ENCODE assay signal across 9 cellular contexts in genomic region chr5:177004961-177005360, GRCh38. TPM values are rescaled to one million over a fixed set of nuclear protein-coding genes. Genes with fewer than 3 reads are reported as not detected.
DNase-seq lines count a peak whose midpoint lies in the region; FAIRE-seq and TF ChIP-seq lines count a peak whose summit lies in the region.
"Had no signal": no experiment of that assay in that cellular context is flagged by ENCODE, and none has a peak within 500 bp of the region (broad histone marks: within the 10 kb centered on the region; RNA-seq: fewer than 3 reads in every experiment).

No MANE protein-coding gene starts in this region.

- peaks cover 62% of the 10 kb centered on the region for H3K79me2 ChIP-seq in ACC112 (ENCODE audit: control insufficient read depth, insufficient read depth, low read length, unreplicated experiment)

- POLR2A ChIA-PET in MCF 10A (lab: Yijun Ruan, JAX), result interaction anchor here (0.8 to 13.5 kb wide), 12 partner anchors 8 to 467 kb away, joined by 3 to 136 read pairs (median 6); partner anchors contain the start of genes RNF44 and ZNF346

- peak overlapping the region; percentile 96 for H3K4me3 Mint-ChIP-seq in MCF 10A (ENCODE audit: unreplicated experiment)

- peak overlapping the region; percentile 94 for H3K9ac ChIP-seq in mucosa of stomach (ENCODE audit: low read length)

- H3K9me3 Mint-ChIP-seq in MCF 10A (ENCODE audit: unreplicated experiment), result no peaks in the 10 kb centered on the region

- no peaks in the 10 kb centered on the region for H3K27me3 Mint-ChIP-seq in MCF 10A (ENCODE audit: insufficient read depth, unreplicated experiment)

- H3K36me3 ChIP-seq in ACC112 (ENCODE audit: insufficient read depth, low read length), result no peaks in the 10 kb centered on the region
- H3K36me3 ChIP-seq in mucosa of stomach (ENCODE audit: control insufficient read depth, insufficient read depth, low read length), result no peaks in the 10 kb centered on the region

- no peak overlapping the region for H2AFZ ChIP-seq in ACC112 (ENCODE audit: low read length, unreplicated experiment)

- peaks cover 8% of the 10 kb centered on the region for H3K36me3 Mint-ChIP-seq in MCF 10A (ENCODE audit: insufficient read depth, unreplicated experiment)

- H3K27ac Mint-ChIP-seq in MCF 10A (ENCODE audit: low read depth, unreplicated experiment), result peak overlapping the region; percentile 98

- TF ChIP-seq CTCF in HL-60 (IDR thresholded peaks at IDR 0.05; ENCODE audit: insufficient read depth, low read length) (no peak), MCF 10A (IDR thresholded peaks at IDR 0.05; ENCODE audit: unreplicated experiment) (no peak)

- DNase-seq in HL-60 (ENCODE audit: low read depth in 1 of 2, low spot score in 1 of 2) (no peak), MCF 10A (ENCODE audit: unreplicated experiment) (no peak), NCI-H345 (lab: John Stamatoyannopoulos, UW) (no peak), NCI-H524 (lab: John Stamatoyannopoulos, UW) (no peak), H54 (ENCODE audit: insufficient read length, low spot score) (no peak), DMS79 treated with DMSO at 0.1 percent for 48 hours (lab: John Stamatoyannopoulos, UW) (no peak)

- intact Hi-C loops in MCF 10A (cut with micrococcal nuclease), result no loop called here

- H3K27ac ChIP-seq in ACC112 (ENCODE audit: low read depth, low read length), result no peak overlapping the region
- peak overlapping the region; percentile 95; the same call in 1 of the 2 replicates for H3K27ac ChIP-seq in HL-60 (replicated peaks)

- BruUV-seq in MCF 10A (replicated peaks; lab: Mats Ljungman, UMichigan), result no TSS peak

- no peaks in the 10 kb centered on the region for H3K9me3 ChIP-seq in mucosa of stomach (ENCODE audit: control insufficient read depth, low read length)

- FAIRE-seq in H54 (lab: Jason Lieb, UNC), result no peak
- FAIRE-seq: G401.6 had no signal

- H3K4me3 ChIP-seq in ACC112 (ENCODE audit: low read depth, low read length) (peak overlapping the region; percentile 95), HL-60 (replicated peaks; ENCODE audit: insufficient read depth, low read length) (peak overlapping the region; percentile 89), mucosa of stomach (ENCODE audit: low read length) (no peak overlapping the region)

- H3K27me3 ChIP-seq in ACC112 (ENCODE audit: insufficient read depth, low read length) (no peaks in the 10 kb centered on the region), HL-60 (ENCODE audit: insufficient read depth, poor library complexity, severe bottlenecking) (no peaks in the 10 kb centered on the region), mucosa of stomach (ENCODE audit: control insufficient read depth, insufficient read depth, low read length) (no peaks in the 10 kb centered on the region)

- CTCF ChIA-PET in MCF 10A (lab: Yijun Ruan, JAX), result interaction anchor here (0.5 to 2.1 kb wide), 14 partner anchors 8 to 359 kb away, joined by 3 to 14 read pairs (median 4); partner anchors contain the start of gene ZNF346

- peaks cover 25% of the 10 kb centered on the region for H3K4me1 Mint-ChIP-seq in MCF 10A (ENCODE audit: insufficient read depth, unreplicated experiment)

- TF ChIP-seq POLR2A in H54 (IDR thresholded peaks at IDR 0.05; ENCODE audit: low read depth, low read length), result no peak

- H3K4me1 ChIP-seq in ACC112 (ENCODE audit: control insufficient read depth, insufficient read depth, low read length, unreplicated experiment) (peaks cover 15% of the 10 kb centered on the region), mucosa of stomach (ENCODE audit: control insufficient read depth, insufficient read depth, low read length) (peaks cover 9% of the 10 kb centered on the region)

RNA-seq across cellular contexts. Expression of gene UIMC1, which starts 1.6 kb away (rescaled TPM):
- 79.3 and 96.3 TPM in 2 replicates for total RNA-seq in MCF 10A (2022)

RNA-seq across cellular contexts. Expression of gene ZNF346, which starts 17.5 kb away (rescaled TPM):
- total RNA-seq in MCF 10A (2022), result 32.5 and 36.6 TPM in 2 replicates
